In the genomic region with DNA sequence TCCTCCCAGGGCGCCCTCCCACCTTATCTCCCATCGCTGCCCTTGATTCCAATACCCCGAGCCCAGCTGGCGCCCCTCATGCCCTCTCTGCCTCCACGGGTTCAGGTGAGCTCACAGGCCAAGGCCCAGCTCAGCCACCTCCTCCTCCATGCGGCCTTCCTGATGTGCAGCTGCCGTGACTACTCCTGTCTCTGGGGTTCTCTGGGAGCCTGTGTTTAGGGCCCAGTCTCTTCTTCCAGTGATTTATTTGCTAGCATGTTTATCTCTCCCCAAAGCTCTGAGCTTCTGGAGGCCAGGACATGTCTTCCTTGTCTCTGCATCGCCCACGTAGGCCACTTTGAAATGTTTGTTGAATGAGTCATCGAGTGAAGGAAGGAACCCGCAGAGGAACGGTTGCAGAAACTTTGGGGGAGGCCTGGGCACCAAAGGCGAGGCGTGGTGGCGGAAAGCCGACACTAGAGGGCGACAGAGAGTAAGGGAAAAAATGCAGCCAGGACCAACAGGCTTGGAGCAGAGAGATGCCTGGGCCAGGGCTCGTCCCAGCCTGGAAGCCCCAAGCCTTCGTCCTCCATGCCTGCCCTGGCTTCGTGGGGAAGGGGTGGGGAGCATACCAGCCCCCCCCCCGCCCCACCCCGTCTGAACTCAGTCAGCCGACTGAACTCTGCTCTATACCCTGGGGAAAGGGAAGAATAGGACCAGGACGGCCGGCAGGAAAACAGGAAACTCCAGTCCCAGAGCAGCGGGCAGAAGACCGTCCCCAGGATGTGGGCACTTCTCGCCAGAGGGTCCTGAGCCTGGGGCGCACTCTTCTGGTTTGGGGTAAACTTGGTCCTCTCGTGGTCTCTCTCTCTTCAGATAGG, we compare ENCODE assay signal across 8 cellular contexts. TPM values are rescaled to one million over a fixed set of nuclear protein-coding genes. Genes with fewer than 3 reads are reported as not detected.
DNase-seq lines count a peak whose midpoint lies in the region; ATAC-seq, FAIRE-seq and TF ChIP-seq lines count a peak whose summit lies in the region.

No MANE protein-coding gene starts in this region.

- H3K27ac Mint-ChIP-seq in type B pancreatic cell, result peak overlapping the region; percentile 94

- H3K4me1 ChIP-seq in heart left ventricle, result peaks cover 6 to 56% (median 36%) of the 10 kb centered on the region in 12 donors

- H3K4me3 ChIP-seq in MG63 (0 out of 2 replicates have a peak overlapping the region, but pooled peaks have one; percentile 4), heart left ventricle (peak overlapping the region in 11 of 12 donors; percentile 17 to 52 (median 39))

- H3K4me1 Mint-ChIP-seq in type B pancreatic cell (ENCODE audit: unreplicated experiment), result peaks cover 26% of the 10 kb centered on the region

- DNase-seq in GF-D8 (lab: John Stamatoyannopoulos, UW), result peak; percentile 92
- DNase-seq in H54 (ENCODE audit: insufficient read length, low spot score), result peak; percentile 76
- DNase-seq in MG63, result peak; percentile 88
- DNase-seq in SW 1271 (lab: John Stamatoyannopoulos, UW), result peak; percentile 95 to 97
- DNase-seq in heart left ventricle, result peak; percentile 89 to 94 (median 90)
- DNase-seq in posterior vena cava (ENCODE audit: low spot score), result peak; percentile 98
- DNase-seq in type B pancreatic cell (ENCODE audit: extremely low spot score, unreplicated experiment), result peak; percentile 93

- TF ChIP-seq POLR2A in H54 (IDR thresholded peaks at IDR 0.05; ENCODE audit: low read depth, low read length) (peak; percentile 38; the same call in 1 of the 2 replicates), heart left ventricle (IDR thresholded peaks at IDR 0.05) (peak in 1 of 2 donors; percentile 41)

- TF ChIP-seq CTCF in heart left ventricle (IDR thresholded peaks at IDR 0.05), result peak; percentile 96 to 98 (median 97)
- TF ChIP-seq CTCF in type B pancreatic cell (conservative IDR thresholded peaks at IDR 0.05), result peak; percentile 97

- no peaks in the 10 kb centered on the region for H3K36me3 ChIP-seq in MG63
- H3K36me3 ChIP-seq in heart left ventricle, result no peaks in the 10 kb centered on the region

- H3K4me3 Mint-ChIP-seq in type B pancreatic cell, result peak overlapping the region; percentile 73

- H3K9me3 ChIP-seq in MG63 (no peaks in the 10 kb centered on the region), heart left ventricle (no peaks in the 10 kb centered on the region)

- WGBS in adipose tissue, 3 donors, result 10 to 16% (median 12%) methylated on average over 30 of the region's 30 CpGs
- 17 to 28% (median 21%) methylated on average over 25 to 30 of the region's 30 CpGs for WGBS in heart left ventricle, 4 donors

- no peaks in the 10 kb centered on the region for H3K9me3 Mint-ChIP-seq in type B pancreatic cell

- intact Hi-C loops in heart left ventricle (cut with DNase I) (loop anchor here (1.0 to 5.0 kb wide), 8 partner anchors 21 to 114 kb away; no protein-coding TSS in a partner anchor), posterior vena cava (cut with DNase I) (loop anchor here in 1 of 2 donors (2.0 kb wide), 1 partner anchor 23 kb away; no protein-coding TSS in a partner anchor)

- peaks cover 4% of the 10 kb centered on the region for H3K27me3 Mint-ChIP-seq in type B pancreatic cell

- H3K27me3 ChIP-seq in MG63, result no peaks in the 10 kb centered on the region
- H3K27me3 ChIP-seq in heart left ventricle, result no peaks in the 10 kb centered on the region

- peak; percentile 6 for FAIRE-seq in H54 (lab: Jason Lieb, UNC)

- H3K27ac ChIP-seq in adipose tissue (ENCODE audit: low read depth, low read length), result peak overlapping the region; percentile 79
- H3K27ac ChIP-seq in heart left ventricle, result peak overlapping the region; percentile 79 to 100 (median 92)

- no peaks in the 10 kb centered on the region for H3K36me3 Mint-ChIP-seq in type B pancreatic cell

- peak; percentile 65 to 78 (median 76) for ATAC-seq in heart left ventricle

RNA-seq across cellular contexts. Expression of a gene that starts 10.9 kb away (rescaled TPM):
- total RNA-seq in MG63 (2014; rRNA removed; shearing (Covaris generic); ENCODE audit: low replicate concordance), result 68.7 and 72.8 TPM in 2 replicates
- polyA plus RNA-seq in adipose tissue (1,000 to 10,000 TPM in 1 of 3 donors, 100 to 1,000 TPM in 2; 537 to 1,206 (median 613) TPM), heart left ventricle (1,000 to 10,000 TPM; 2,695 to 3,131 TPM)
- total RNA-seq in heart left ventricle (1,000 to 10,000 TPM in 8 of 9 donors, 100 to 1,000 TPM in 1; 822 to 5,278 (median 1,968) TPM), posterior vena cava (1,000 to 10,000 TPM; 2,473 to 2,747 TPM), type B pancreatic cell (ENCODE audit: low replicate concordance) (228 and 315 TPM in 2 replicates)

Comparison
In these comparisons a context has a peak if more than half of its experiments do, and no peak if none do; other contexts are left out.
1. Peak in every context shown above with its lines: DNase-seq, ATAC-seq, H3K4me3 ChIP-seq and H3K27ac ChIP-seq.